In the genomic region with DNA sequence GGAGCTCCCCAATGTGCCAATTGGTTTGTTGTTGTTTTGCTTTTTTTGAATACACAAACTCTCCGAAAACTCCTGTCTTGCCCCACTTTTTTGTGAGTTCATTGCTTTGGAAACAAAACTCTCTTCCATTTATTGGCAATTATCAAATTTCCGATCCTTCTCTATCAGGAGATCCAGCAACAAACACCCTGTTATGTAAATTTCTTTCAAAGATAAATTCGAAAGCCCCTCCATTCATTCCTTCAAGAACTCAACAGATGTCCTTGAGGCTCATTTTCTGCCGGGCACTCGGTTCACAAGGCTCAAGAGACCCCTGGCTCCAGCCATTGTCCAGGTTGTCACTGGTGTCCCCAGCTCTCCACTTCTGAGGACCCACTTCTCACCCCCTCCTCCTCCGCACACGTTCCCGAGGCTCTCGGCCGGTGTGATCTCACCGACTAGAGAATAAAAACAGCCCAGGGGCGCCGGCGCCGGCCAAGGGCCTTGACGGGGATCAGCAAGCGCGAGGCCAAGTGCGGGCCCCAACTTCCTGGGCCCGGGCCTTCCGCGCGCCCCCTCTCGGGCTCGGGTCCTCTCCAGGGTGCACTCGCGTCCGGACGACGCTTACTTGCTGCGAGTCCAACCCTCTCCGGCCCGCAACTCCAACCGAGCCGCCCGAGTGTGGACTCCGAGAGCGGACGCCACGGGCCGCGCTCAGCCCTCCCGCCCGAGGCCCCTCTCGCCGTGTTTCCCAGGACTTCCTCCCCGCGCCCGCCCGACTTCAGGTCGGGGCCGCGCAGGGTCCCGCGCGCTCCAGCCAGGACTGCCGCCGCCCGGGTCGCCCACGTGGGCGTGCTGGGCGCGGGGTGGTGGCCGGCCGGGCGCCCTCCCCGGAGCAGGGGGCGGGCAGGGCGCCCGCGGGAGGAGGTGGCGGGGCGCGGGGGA, we compare ENCODE assay signal across 1 cellular context.
TF ChIP-seq lines count a peak whose summit lies in the region.

No MANE protein-coding gene starts in this region.

TF ChIP-seq in K562, 482 proteins besides CTCF, POLR2A, EP300 and RAD21 (continued from another document and continues in another):
- TF ChIP-seq TARDBP (IDR thresholded peaks at IDR 0.05) (no peak), KAT2B (IDR thresholded peaks at IDR 0.05; ENCODE audit: low read depth, low read length) (no peak), STAG1 (CRISPR knock-in tag; IDR thresholded peaks at IDR 0.05; ENCODE audit: borderline replicate concordance) (no peak), SETDB1 (IDR thresholded peaks at IDR 0.05; ENCODE audit: low read length) (no peak), ZFP91 (CRISPR knock-in tag; IDR thresholded peaks at IDR 0.05) (no peak), ZNF24 (IDR thresholded peaks at IDR 0.05) (no peak), RBFOX2 (IDR thresholded peaks at IDR 0.05; ENCODE audit: low read depth, low read length) (peak; percentile 79), HNRNPL (IDR thresholded peaks at IDR 0.05; ENCODE audit: low read depth, low read length) (peak; percentile 83; the same call in 1 of the 2 replicates), RREB1 (CRISPR knock-in tag; IDR thresholded peaks at IDR 0.05) (no peak), JUND (IDR thresholded peaks at IDR 0.05; ENCODE audit: borderline replicate concordance, low read depth, low read length) (0 out of 2 replicates have a peak, but pooled peaks have one; percentile 1), JUND (tag; IDR thresholded peaks at IDR 0.05; ENCODE audit: borderline replicate concordance, low read depth, low read length) (no peak), PURB (CRISPR knock-in tag; IDR thresholded peaks at IDR 0.05; ENCODE audit: low read depth) (no peak), ZNF347 (CRISPR knock-in tag; IDR thresholded peaks at IDR 0.05; ENCODE audit: low read depth) (no peak), FOXJ3 (CRISPR knock-in tag; IDR thresholded peaks at IDR 0.05) (no peak), ZNF695 (CRISPR knock-in tag; IDR thresholded peaks at IDR 0.05) (no peak), NR1H2 (CRISPR knock-in tag; IDR thresholded peaks at IDR 0.05) (0 out of 2 replicates have a peak, but pooled peaks have one; percentile 46), ZNF586 (CRISPR knock-in tag; conservative IDR thresholded peaks at IDR 0.05) (no peak), TBP (optimal IDR thresholded peaks at IDR 0.05; ENCODE audit: low read depth, low read length) (no peak), ZNF324 (CRISPR knock-in tag; IDR thresholded peaks at IDR 0.05) (no peak), MEF2A (IDR thresholded peaks at IDR 0.05; ENCODE audit: control insufficient read depth, low read depth, low read length) (no peak), ZSCAN32 (CRISPR knock-in tag; IDR thresholded peaks at IDR 0.05) (no peak), NR2C2 (CRISPR knock-in tag; IDR thresholded peaks at IDR 0.05) (0 out of 2 replicates have a peak, but pooled peaks have one; percentile 53), NR2C2 (tag; IDR thresholded peaks at IDR 0.05) (no peak; the same call in none of the 2 replicates), ATF6 (CRISPR knock-in tag; IDR thresholded peaks at IDR 0.05) (no peak), ZNF3 (CRISPR knock-in tag; IDR thresholded peaks at IDR 0.05) (no peak), SMARCA4 (IDR thresholded peaks at IDR 0.05) (no peak)
- TF ChIP-seq, protein P1, sequence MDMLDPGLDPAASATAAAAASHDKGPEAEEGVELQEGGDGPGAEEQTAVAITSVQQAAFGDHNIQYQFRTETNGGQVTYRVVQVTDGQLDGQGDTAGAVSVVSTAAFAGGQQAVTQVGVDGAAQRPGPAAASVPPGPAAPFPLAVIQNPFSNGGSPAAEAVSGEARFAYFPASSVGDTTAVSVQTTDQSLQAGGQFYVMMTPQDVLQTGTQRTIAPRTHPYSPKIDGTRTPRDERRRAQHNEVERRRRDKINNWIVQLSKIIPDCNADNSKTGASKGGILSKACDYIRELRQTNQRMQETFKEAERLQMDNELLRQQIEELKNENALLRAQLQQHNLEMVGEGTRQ (CRISPR knock-in tag; IDR thresholded peaks at IDR 0.05), result peak; percentile 9; the same call in 1 of the 2 replicates
- TF ChIP-seq, protein P2, sequence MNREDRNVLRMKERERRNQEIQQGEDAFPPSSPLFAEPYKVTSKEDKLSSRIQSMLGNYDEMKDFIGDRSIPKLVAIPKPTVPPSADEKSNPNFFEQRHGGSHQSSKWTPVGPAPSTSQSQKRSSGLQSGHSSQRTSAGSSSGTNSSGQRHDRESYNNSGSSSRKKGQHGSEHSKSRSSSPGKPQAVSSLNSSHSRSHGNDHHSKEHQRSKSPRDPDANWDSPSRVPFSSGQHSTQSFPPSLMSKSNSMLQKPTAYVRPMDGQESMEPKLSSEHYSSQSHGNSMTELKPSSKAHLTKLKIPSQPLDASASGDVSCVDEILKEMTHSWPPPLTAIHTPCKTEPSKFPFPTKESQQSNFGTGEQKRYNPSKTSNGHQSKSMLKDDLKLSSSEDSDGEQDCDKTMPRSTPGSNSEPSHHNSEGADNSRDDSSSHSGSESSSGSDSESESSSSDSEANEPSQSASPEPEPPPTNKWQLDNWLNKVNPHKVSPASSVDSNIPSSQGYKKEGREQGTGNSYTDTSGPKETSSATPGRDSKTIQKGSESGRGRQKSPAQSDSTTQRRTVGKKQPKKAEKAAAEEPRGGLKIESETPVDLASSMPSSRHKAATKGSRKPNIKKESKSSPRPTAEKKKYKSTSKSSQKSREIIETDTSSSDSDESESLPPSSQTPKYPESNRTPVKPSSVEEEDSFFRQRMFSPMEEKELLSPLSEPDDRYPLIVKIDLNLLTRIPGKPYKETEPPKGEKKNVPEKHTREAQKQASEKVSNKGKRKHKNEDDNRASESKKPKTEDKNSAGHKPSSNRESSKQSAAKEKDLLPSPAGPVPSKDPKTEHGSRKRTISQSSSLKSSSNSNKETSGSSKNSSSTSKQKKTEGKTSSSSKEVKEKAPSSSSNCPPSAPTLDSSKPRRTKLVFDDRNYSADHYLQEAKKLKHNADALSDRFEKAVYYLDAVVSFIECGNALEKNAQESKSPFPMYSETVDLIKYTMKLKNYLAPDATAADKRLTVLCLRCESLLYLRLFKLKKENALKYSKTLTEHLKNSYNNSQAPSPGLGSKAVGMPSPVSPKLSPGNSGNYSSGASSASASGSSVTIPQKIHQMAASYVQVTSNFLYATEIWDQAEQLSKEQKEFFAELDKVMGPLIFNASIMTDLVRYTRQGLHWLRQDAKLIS (CRISPR knock-in tag; IDR thresholded peaks at IDR 0.05), result peak; percentile 28; the same call in 1 of the 2 replicates
